Comparison of ENCODE assay signal across 11 cellular contexts in genomic region chr20:57397004-57397692, GRCh38. TPM values are rescaled to one million over a fixed set of nuclear protein-coding genes. Genes with fewer than 3 reads are reported as not detected.
DNase-seq lines count a peak whose midpoint lies in the region; ATAC-seq and TF ChIP-seq lines count a peak whose summit lies in the region.
"Had no signal": no experiment of that assay in that cellular context is flagged by ENCODE, and none has a peak within 500 bp of the region (broad histone marks: within the 10 kb centered on the region; RNA-seq: fewer than 3 reads in every experiment).

No MANE protein-coding gene starts in this region.

- H3K36me3 Mint-ChIP-seq in activated T-cell treated with anti-CD3 and anti-CD28 coated beads, Interleukin-2, amount 50 U/mL, for 4 hours (ENCODE audit: insufficient read depth), result peaks cover 48% of the 10 kb centered on the region
- peaks cover 17% of the 10 kb centered on the region for H3K36me3 Mint-ChIP-seq in activated naive CD8-positive, alpha-beta T cell

- peak in 1 of 2 donors; percentile 1 for ATAC-seq in activated T-cell treated with anti-CD3 and anti-CD28 coated beads, Interleukin-2, amount 50 U/mL, for 4 hours
- no peak for ATAC-seq in mucosa of descending colon
- ATAC-seq in GM18868 (IDR thresholded peaks at IDR 0.05; ENCODE audit: unreplicated experiment), result no peak
- ATAC-seq: HCT116 had no signal

- peak overlapping the region; percentile 99 for H3K27ac Mint-ChIP-seq in activated naive CD8-positive, alpha-beta T cell

- peak overlapping the region; percentile 74 for H3K4me3 Mint-ChIP-seq in activated T-cell treated with anti-CD3 and anti-CD28 coated beads, Interleukin-2, amount 50 U/mL, for 4 hours
- H3K4me3 Mint-ChIP-seq in activated naive CD8-positive, alpha-beta T cell, result peak overlapping the region; percentile 88

- in situ Hi-C loops in transverse colon (cut with MboI; ENCODE audit: low pct_ligation_motif_present in 1 of 4, low pct_unique_long_range_greater_than_20kb in 1 of 4, low sequenced_read_pairs in 3 of 4), result loop anchor here in 2 of 4 donors (25.0 kb wide), 3 partner anchors 190 to 815 kb away; partner anchors contain the start of gene ZBP1 (in 1 of the 2)

- H3K4me1 ChIP-seq in mucosa of descending colon (ENCODE audit: low read depth), result peaks cover 53% of the 10 kb centered on the region
- H3K4me1 ChIP-seq in transverse colon, result peaks cover 32 to 95% (median 73%) of the 10 kb centered on the region in 4 donors

- peak overlapping the region; percentile 92 to 95 (median 93) for H3K27ac ChIP-seq in transverse colon

- H3K27me3 Mint-ChIP-seq in activated T-cell treated with anti-CD3 and anti-CD28 coated beads, Interleukin-2, amount 50 U/mL, for 4 hours (ENCODE audit: low read depth), result no peaks in the 10 kb centered on the region
- no peaks in the 10 kb centered on the region for H3K27me3 Mint-ChIP-seq in activated naive CD8-positive, alpha-beta T cell

- no peak for TF ChIP-seq EP300 in transverse colon (IDR thresholded peaks at IDR 0.05; ENCODE audit: low read depth)

- no peaks in the 10 kb centered on the region for H3K9me3 Mint-ChIP-seq in activated T-cell treated with anti-CD3 and anti-CD28 coated beads, Interleukin-2, amount 50 U/mL, for 4 hours
- no peaks in the 10 kb centered on the region for H3K9me3 Mint-ChIP-seq in activated naive CD8-positive, alpha-beta T cell (ENCODE audit: low read depth)

- H3K4me3 ChIP-seq in mucosa of descending colon (no peak overlapping the region), transverse colon (no peak overlapping the region)
- H3K4me3 ChIP-seq: adrenal gland had no signal

- H3K36me3 ChIP-seq in mucosa of descending colon (ENCODE audit: low read depth) (no peaks in the 10 kb centered on the region), transverse colon (peaks cover 0 to under 1% (median 0%) of the 10 kb centered on the region in 4 donors)

- no peaks in the 10 kb centered on the region for H3K9me3 ChIP-seq in mucosa of descending colon
- no peaks in the 10 kb centered on the region for H3K9me3 ChIP-seq in transverse colon
- H3K9me3 ChIP-seq: adrenal gland had no signal

- TF ChIP-seq CTCF in mucosa of descending colon (IDR thresholded peaks at IDR 0.05) (no peak), transverse colon (IDR thresholded peaks at IDR 0.05) (no peak)

- DNase-seq in activated T-cell treated with anti-CD3 and anti-CD28 coated beads, Interleukin-2, amount 50 U/mL, for 4 hours, result no peak
- DNase-seq in activated T-cell treated with anti-CD3 and anti-CD28 coated beads for 4 hours, result no peak
- peak in 2 of 3 donors; percentile 33 to 46 for DNase-seq in mucosa of descending colon
- no peak for DNase-seq in transverse colon
- no peak for DNase-seq in AG08395 (ENCODE audit: low spot score)
- no peak for DNase-seq in SHP77 (lab: John Stamatoyannopoulos, UW)
- DNase-seq: foreskin fibroblast had no signal

- peaks cover 92% of the 10 kb centered on the region for H3K4me1 Mint-ChIP-seq in activated T-cell treated with anti-CD3 and anti-CD28 coated beads, Interleukin-2, amount 50 U/mL, for 4 hours (ENCODE audit: low read depth)
- H3K4me1 Mint-ChIP-seq in activated naive CD8-positive, alpha-beta T cell (ENCODE audit: low read depth), result peaks cover 88% of the 10 kb centered on the region

- H3K27me3 ChIP-seq in transverse colon, result no peaks in the 10 kb centered on the region
- H3K27me3 ChIP-seq: adrenal gland had no signal

- WGBS in transverse colon (ENCODE audit: low coverage in 1 of 2), 2 donors, result 67 to 70% methylated on average over 2 to 12 of the region's 15 CpGs

- intact Hi-C loops in mucosa of descending colon (cut with DNase I, micrococcal nuclease) (no loop called here), transverse colon (cut with DNase I; ENCODE audit: low total_unique reads) (loop anchor here (5.0 kb wide), 2 partner anchors 45 to 85 kb away; no protein-coding TSS in a partner anchor)

- TF ChIP-seq POLR2A in transverse colon (IDR thresholded peaks at IDR 0.05), result no peak

RNA-seq across cellular contexts. Expression of gene RBM38, which starts 6.0 kb away (rescaled TPM):
- total RNA-seq in activated T-cell treated with anti-CD3 and anti-CD28 coated beads, Interleukin-2, amount 50 U/mL, for 4 hours, result 100 to 1,000 TPM; 123 to 172 (median 129) TPM
- total RNA-seq in mucosa of descending colon (10 to 100 TPM; 29.5 to 85.5 (median 36.8) TPM), transverse colon (10 to 100 TPM; 26.5 to 37.4 (median 30.4) TPM)

RNA-seq across cellular contexts. Expression of gene RAE1, which starts 46.1 kb away (rescaled TPM):
- total RNA-seq in activated T-cell treated with anti-CD3 and anti-CD28 coated beads, Interleukin-2, amount 50 U/mL, for 4 hours, result 10 to 100 TPM; 64.7 to 73.8 (median 68.5) TPM
- total RNA-seq in mucosa of descending colon (10 to 100 TPM; 17.6 to 21.0 (median 19.9) TPM), transverse colon (10 to 100 TPM in 3 of 4 donors, 1 to 10 TPM in 1; 5.6 to 29.9 (median 15.2) TPM)

Comparison
In these comparisons a context has a peak if more than half of its experiments do, and no peak if none do; other contexts are left out.
1. DNase-seq: peak in mucosa of descending colon (2 of 3); none in activated T-cell treated with anti-CD3 and anti-CD28 coated beads, Interleukin-2, amount 50 U/mL, for 4 hours (single experiment), activated T-cell treated with anti-CD3 and anti-CD28 coated beads for 4 hours (single experiment), transverse colon (single experiment), AG08395 (single experiment) and SHP77 (0 of 2).